12 cellular contexts compared by ENCODE assay signal in the genomic region with DNA sequence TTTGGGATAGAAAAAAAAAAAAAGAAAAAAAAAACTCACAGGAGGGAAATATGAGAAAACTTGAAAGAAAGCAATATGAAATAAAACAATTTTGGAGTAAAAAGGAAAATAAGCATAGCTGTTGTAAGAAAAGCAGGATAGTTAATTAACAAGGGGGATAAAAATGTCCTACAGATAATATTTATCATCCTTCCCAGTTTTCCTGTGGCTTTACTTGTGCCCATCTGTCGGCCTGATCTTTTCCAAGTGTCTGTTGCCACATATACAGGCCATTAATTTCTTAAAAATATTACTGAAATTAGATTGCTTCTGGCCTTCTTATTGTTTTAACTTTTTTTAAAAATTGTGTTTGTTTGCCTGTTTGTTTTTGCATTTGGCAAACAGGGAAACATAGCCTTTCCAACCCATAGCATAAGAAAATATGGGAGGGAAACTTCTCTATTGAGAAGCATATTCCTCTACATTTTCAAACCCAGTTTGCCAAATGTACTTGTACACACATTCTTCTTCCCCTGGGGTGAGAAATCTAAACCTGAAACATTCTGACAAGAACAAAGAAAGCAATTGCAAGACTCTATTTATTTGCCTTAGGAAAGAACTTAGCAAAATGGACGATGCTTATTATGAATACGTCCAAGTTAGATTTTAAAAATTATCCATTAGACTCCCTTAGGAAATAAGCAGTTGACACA.
DNase-seq lines count a peak whose midpoint lies in the region; ATAC-seq, FAIRE-seq and TF ChIP-seq lines count a peak whose summit lies in the region.
"Had no signal": no experiment of that assay in that cellular context is flagged by ENCODE, and none has a peak within 500 bp of the region (broad histone marks: within the 10 kb centered on the region; RNA-seq: fewer than 3 reads in every experiment).

No MANE protein-coding gene starts in this region.

- H3K9me2 ChIP-seq in GM23338 (ENCODE audit: insufficient read depth) = peaks cover 3% of the 10 kb centered on the region; the same call in 1 of the 2 replicates

- no peak for ATAC-seq in GM23338
- no peak for ATAC-seq in stimulated activated naive CD8-positive, alpha-beta T cell treated with anti-CD3 and anti-CD28 coated beads, Interleukin-15, Interleukin-2, amounts not matched to agents 100 U/mL and 50 U/mL, for 24 hours

- POLR2A ChIA-PET in GM10248 (lab: Yijun Ruan, JAX) = no interaction called here

- no peaks in the 10 kb centered on the region for H3K36me3 ChIP-seq in GM23338 (ENCODE audit: insufficient read depth)
- no peaks in the 10 kb centered on the region for H3K36me3 ChIP-seq in astrocyte (ENCODE audit: insufficient read depth, low read length)
- H3K36me3 ChIP-seq in left ventricle myocardium inferior = no peaks in the 10 kb centered on the region

- H3K27me3 ChIP-seq in GM23338 (ENCODE audit: insufficient read depth) = no peaks in the 10 kb centered on the region
- H3K27me3 ChIP-seq in astrocyte (ENCODE audit: insufficient read depth, low read length) = no peaks in the 10 kb centered on the region
- H3K27me3 ChIP-seq in left ventricle myocardium inferior (ENCODE audit: low read depth) = no peaks in the 10 kb centered on the region

- intact Hi-C loops in left ventricle myocardium inferior (cut with micrococcal nuclease) = no loop called here

- peak overlapping the region; percentile 84 for H3K27ac ChIP-seq in GM23338 (ENCODE audit: low read depth)
- peak overlapping the region; percentile 76 for H3K27ac ChIP-seq in astrocyte (ENCODE audit: low read depth, low read length)
- peak overlapping the region; percentile 85 for H3K27ac ChIP-seq in left ventricle myocardium inferior (replicated peaks)

- H3K27ac Mint-ChIP-seq in GM23338 (no peak overlapping the region), astrocyte (ENCODE audit: unreplicated experiment) (peak overlapping the region; percentile 98)
- H3K27ac Mint-ChIP-seq: CD4-positive, alpha-beta T cell had no signal

- H4K20me1 ChIP-seq in GM23338 (replicated peaks; ENCODE audit: insufficient read depth) (no peaks in the 10 kb centered on the region), astrocyte (ENCODE audit: insufficient read depth, low read length) (no peaks in the 10 kb centered on the region)

- H3K9me3 ChIP-seq in astrocyte (ENCODE audit: insufficient read depth, low read depth, low read length) (no peaks in the 10 kb centered on the region), left ventricle myocardium inferior (replicated peaks) (peaks cover 11% of the 10 kb centered on the region)

- H3K9me3 Mint-ChIP-seq in GM23338 = peaks cover 15% of the 10 kb centered on the region
- H3K9me3 Mint-ChIP-seq in astrocyte (ENCODE audit: unreplicated experiment) = peaks cover 5% of the 10 kb centered on the region
- H3K9me3 Mint-ChIP-seq: CD4-positive, alpha-beta T cell had no signal

- H3K4me2 ChIP-seq in GM23338 (peak overlapping the region; percentile 62), astrocyte (ENCODE audit: low read length) (peak overlapping the region; percentile 84)

- H3K4me1 Mint-ChIP-seq in GM23338 (peaks cover 28% of the 10 kb centered on the region), astrocyte (ENCODE audit: low read depth, unreplicated experiment) (peaks cover 65% of the 10 kb centered on the region)

- no peaks in the 10 kb centered on the region for H3K79me2 ChIP-seq in GM23338 (replicated peaks; ENCODE audit: insufficient read depth)
- H3K79me2 ChIP-seq in astrocyte (ENCODE audit: insufficient read depth, low read length) = peaks cover 3% of the 10 kb centered on the region

- CTCF ChIA-PET in GM10248 (lab: Yijun Ruan, JAX) = no interaction called here

- H3F3A ChIP-seq in GM23338 (replicated peaks; ENCODE audit: low read depth) = no peaks in the 10 kb centered on the region

- no peak for FAIRE-seq in astrocyte (lab: Jason Lieb, UNC)

- peaks cover 32% of the 10 kb centered on the region for H3K4me1 ChIP-seq in GM23338 (ENCODE audit: insufficient read depth)
- peaks cover 46% of the 10 kb centered on the region for H3K4me1 ChIP-seq in astrocyte (ENCODE audit: insufficient read depth, low read length)
- H3K4me1 ChIP-seq in left ventricle myocardium inferior = peaks cover 40% of the 10 kb centered on the region

- peaks cover 13% of the 10 kb centered on the region for H3K36me3 Mint-ChIP-seq in GM23338 (ENCODE audit: low read depth)
- peaks cover 2% of the 10 kb centered on the region for H3K36me3 Mint-ChIP-seq in astrocyte (ENCODE audit: low read depth, unreplicated experiment)

- no peak for TF ChIP-seq CTCF in GM23338 (conservative IDR thresholded peaks at IDR 0.05; ENCODE audit: low read depth in 2 of 2)
- no peak for TF ChIP-seq CTCF in astrocyte (IDR thresholded peaks at IDR 0.05; ENCODE audit: insufficient read depth, low read depth, low read length)
- no peak for TF ChIP-seq CTCF in left ventricle myocardium inferior (IDR thresholded peaks at IDR 0.05; ENCODE audit: borderline replicate concordance)
- no peak for TF ChIP-seq CTCF in GM10248 (IDR thresholded peaks at IDR 0.05; ENCODE audit: control extremely low read depth, extremely low read depth, low read depth, missing control alignments)

- H2AFZ ChIP-seq in GM23338 = no peak overlapping the region
- H2AFZ ChIP-seq in astrocyte (ENCODE audit: low read depth, low read length) = peak overlapping the region; percentile 54

- H3K4me3 ChIP-seq in GM23338 (peak overlapping the region; percentile 41), astrocyte (ENCODE audit: insufficient read depth, low read depth, low read length) (peak overlapping the region; percentile 65), left ventricle myocardium inferior (peak overlapping the region; percentile 60), skeletal muscle cell (ENCODE audit: low read depth, low read length) (peak overlapping the region; percentile 43)

- DNase-seq in GM23338 (ENCODE audit: low spot score) = no peak
- DNase-seq in astrocyte (ENCODE audit: low read depth) = no peak
- no peak for DNase-seq in left ventricle myocardium inferior
- DNase-seq in skeletal muscle cell (ENCODE audit: low read depth) = no peak
- DNase-seq in GM10248 (ENCODE audit: extremely low spot score) = no peak
- DNase-seq in NCI-H1436 treated with DMSO at 0.1 percent for 48 hours (lab: John Stamatoyannopoulos, UW) = no peak
- no peak for DNase-seq in stimulated activated naive CD8-positive, alpha-beta T cell treated with anti-CD3 and anti-CD28 coated beads, Interleukin-15, Interleukin-2, amounts not matched to agents 100 U/mL and 50 U/mL, for 24 hours
- no peak for DNase-seq in hypothalamus (lab: John Stamatoyannopoulos, UW)
- DNase-seq: CD4-positive, alpha-beta T cell; NCI-H510A treated with DMSO at 0.1 percent for 48 hours; SHP77 treated with DMSO at 0.1 percent for 48 hours; stimulated activated CD4-positive, alpha-beta T cell treated with anti-CD3 and anti-CD28 coated beads, Interleukin-2, amount 100 ng/mL, for 48 hours had no signal

- H3K27me3 Mint-ChIP-seq in GM23338 (ENCODE audit: insufficient read depth, low read depth, poor library complexity) = no peaks in the 10 kb centered on the region
- no peaks in the 10 kb centered on the region for H3K27me3 Mint-ChIP-seq in astrocyte (ENCODE audit: low read depth, unreplicated experiment)

- H3K9ac ChIP-seq in astrocyte (ENCODE audit: low read length) = peak overlapping the region; percentile 81

- H3K4me3 Mint-ChIP-seq in GM23338 (peak overlapping the region; percentile 40; the same call in 2 of the 3 replicates), astrocyte (ENCODE audit: unreplicated experiment) (peak overlapping the region; percentile 61)
- H3K4me3 Mint-ChIP-seq: CD4-positive, alpha-beta T cell had no signal

TF ChIP-seq in GM23338, 12 proteins besides CTCF, POLR2A, EP300 and RAD21 (continues in another document):
- TF ChIP-seq, protein P1, sequence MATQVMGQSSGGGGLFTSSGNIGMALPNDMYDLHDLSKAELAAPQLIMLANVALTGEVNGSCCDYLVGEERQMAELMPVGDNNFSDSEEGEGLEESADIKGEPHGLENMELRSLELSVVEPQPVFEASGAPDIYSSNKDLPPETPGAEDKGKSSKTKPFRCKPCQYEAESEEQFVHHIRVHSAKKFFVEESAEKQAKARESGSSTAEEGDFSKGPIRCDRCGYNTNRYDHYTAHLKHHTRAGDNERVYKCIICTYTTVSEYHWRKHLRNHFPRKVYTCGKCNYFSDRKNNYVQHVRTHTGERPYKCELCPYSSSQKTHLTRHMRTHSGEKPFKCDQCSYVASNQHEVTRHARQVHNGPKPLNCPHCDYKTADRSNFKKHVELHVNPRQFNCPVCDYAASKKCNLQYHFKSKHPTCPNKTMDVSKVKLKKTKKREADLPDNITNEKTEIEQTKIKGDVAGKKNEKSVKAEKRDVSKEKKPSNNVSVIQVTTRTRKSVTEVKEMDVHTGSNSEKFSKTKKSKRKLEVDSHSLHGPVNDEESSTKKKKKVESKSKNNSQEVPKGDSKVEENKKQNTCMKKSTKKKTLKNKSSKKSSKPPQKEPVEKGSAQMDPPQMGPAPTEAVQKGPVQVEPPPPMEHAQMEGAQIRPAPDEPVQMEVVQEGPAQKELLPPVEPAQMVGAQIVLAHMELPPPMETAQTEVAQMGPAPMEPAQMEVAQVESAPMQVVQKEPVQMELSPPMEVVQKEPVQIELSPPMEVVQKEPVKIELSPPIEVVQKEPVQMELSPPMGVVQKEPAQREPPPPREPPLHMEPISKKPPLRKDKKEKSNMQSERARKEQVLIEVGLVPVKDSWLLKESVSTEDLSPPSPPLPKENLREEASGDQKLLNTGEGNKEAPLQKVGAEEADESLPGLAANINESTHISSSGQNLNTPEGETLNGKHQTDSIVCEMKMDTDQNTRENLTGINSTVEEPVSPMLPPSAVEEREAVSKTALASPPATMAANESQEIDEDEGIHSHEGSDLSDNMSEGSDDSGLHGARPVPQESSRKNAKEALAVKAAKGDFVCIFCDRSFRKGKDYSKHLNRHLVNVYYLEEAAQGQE (IDR thresholded peaks at IDR 0.05; ENCODE audit: unreplicated experiment) = no peak
- TF ChIP-seq EZH2 (IDR thresholded peaks at IDR 0.05; ENCODE audit: low read depth, unreplicated experiment) = no peak
- no peak for TF ChIP-seq STAT1 (IDR thresholded peaks at IDR 0.05; ENCODE audit: unreplicated experiment)
- TF ChIP-seq NANOG (IDR thresholded peaks at IDR 0.05; ENCODE audit: borderline replicate concordance) = no peak
- TF ChIP-seq POLR2AphosphoS5 (IDR thresholded peaks at IDR 0.05; ENCODE audit: low read depth) = no peak
- TF ChIP-seq JUNB (IDR thresholded peaks at IDR 0.05; ENCODE audit: unreplicated experiment) = no peak
- no peak for TF ChIP-seq CREB1 (CRISPR knock-in tag; IDR thresholded peaks at IDR 0.05; ENCODE audit: low read depth)
- TF ChIP-seq ETS1 (IDR thresholded peaks at IDR 0.05) = no peak
